Comparison of ENCODE assay signal across 18 cellular contexts in genomic region chr2:202717598-202718310, GRCh38.
DNase-seq lines count a peak whose midpoint lies in the region; ATAC-seq and TF ChIP-seq lines count a peak whose summit lies in the region.
"Had no signal": no experiment of that assay in that cellular context is flagged by ENCODE, and none has a peak within 500 bp of the region (broad histone marks: within the 10 kb centered on the region; RNA-seq: fewer than 3 reads in every experiment).

No MANE protein-coding gene starts in this region.

- POLR2A ChIA-PET in CD8-positive, alpha-beta memory T cell (lab: Charles Lee), result no interaction called here
- POLR2A ChIA-PET in naive thymus-derived CD4-positive, alpha-beta T cell (lab: Charles Lee), result interaction anchor here (0.6 to 2.2 kb wide), 3 partner anchors 17 to 83 kb away, joined by 3 to 8 read pairs (median 4); partner anchors contain the start of gene FAM117B

- H3K9me3 Mint-ChIP-seq in CD8-positive, alpha-beta memory T cell, result peaks cover 18 to 30% (median 26%) of the 10 kb centered on the region in 5 donors
- peaks cover 6 to 43% (median 21%) of the 10 kb centered on the region in 11 donors for H3K9me3 Mint-ChIP-seq in naive thymus-derived CD4-positive, alpha-beta T cell

- no TSS peak for BruUV-seq in mammary epithelial cell (replicated peaks; lab: Mats Ljungman, UMichigan)

- H3K27ac Mint-ChIP-seq in CD8-positive, alpha-beta memory T cell, result peak overlapping the region in 2 of 8 donors; percentile 14 to 75
- H3K27ac Mint-ChIP-seq in naive thymus-derived CD4-positive, alpha-beta T cell, result peak overlapping the region in 6 of 9 donors; percentile 2 to 72 (median 55)

- H3K9ac ChIP-seq in mammary epithelial cell (ENCODE audit: insufficient read depth, low read length), result no peak overlapping the region

- H3K4me1 Mint-ChIP-seq in CD8-positive, alpha-beta memory T cell, result peaks cover 34 to 56% (median 36%) of the 10 kb centered on the region in 3 donors
- H3K4me1 Mint-ChIP-seq in naive thymus-derived CD4-positive, alpha-beta T cell, result peaks cover 0 to 73% (median 60%) of the 10 kb centered on the region in 7 donors

- H4K20me1 ChIP-seq in mammary epithelial cell (ENCODE audit: insufficient read depth, low read length), result no peaks in the 10 kb centered on the region

- TF ChIP-seq CTCF in mammary epithelial cell (conservative IDR thresholded peaks at IDR 0.05 in 1 of 2, IDR thresholded peaks at IDR 0.05 in 1 of 2; ENCODE audit: extremely low read depth in 1 of 2, insufficient read depth in 1 of 2, low read depth in 1 of 2, low read length in 2 of 2) (peak in 1 of 2 donors; percentile 12), GM13977 (IDR thresholded peaks at IDR 0.05; ENCODE audit: extremely low read depth, insufficient read depth, missing control alignments) (no peak)

- ATAC-seq in naive thymus-derived CD4-positive, alpha-beta T cell, result peak; percentile 18
- ATAC-seq: gastrocnemius medialis, K562 had no signal

- no peaks in the 10 kb centered on the region for H3K9me3 ChIP-seq in CD8-positive, alpha-beta memory T cell (ENCODE audit: low read length)
- H3K9me3 ChIP-seq in mammary epithelial cell (replicated peaks; ENCODE audit: insufficient read depth, low read length) (peaks cover 3% of the 10 kb centered on the region), MG63 (peaks cover 10% of the 10 kb centered on the region)
- peaks cover 0 to 4% (median 0%) of the 10 kb centered on the region in 3 experiments for H3K9me3 ChIP-seq in naive thymus-derived CD4-positive, alpha-beta T cell (ENCODE audit: control insufficient read depth in 2 of 3, low read length in 3 of 3)

- intact Hi-C loops in mammary epithelial cell (cut with micrococcal nuclease), result loop anchor here (1.0 kb wide), 1 partner anchor 129 kb away; no protein-coding TSS in a partner anchor
- intact Hi-C loops in naive thymus-derived CD4-positive, alpha-beta T cell (cut with micrococcal nuclease), result loop anchor here in 1 of 2 donors (2.0 to 5.0 kb wide), 2 partner anchors 13 to 35 kb away; no protein-coding TSS in a partner anchor

- peaks cover 11% of the 10 kb centered on the region for H3K4me1 ChIP-seq in CD8-positive, alpha-beta memory T cell (ENCODE audit: insufficient read depth, low read length)
- peaks cover 23% of the 10 kb centered on the region for H3K4me1 ChIP-seq in mammary epithelial cell (ENCODE audit: insufficient read depth, low read length)
- peaks cover 0 to 9% of the 10 kb centered on the region in 2 donors for H3K4me1 ChIP-seq in naive thymus-derived CD4-positive, alpha-beta T cell (ENCODE audit: control insufficient read depth in 2 of 2, insufficient read depth in 2 of 2, low read length in 2 of 2)
- H3K4me1 ChIP-seq: gastrocnemius medialis, HAP-1, upper lobe of left lung had no signal

- CTCF ChIA-PET in CD8-positive, alpha-beta memory T cell (lab: Charles Lee), result no interaction called here
- CTCF ChIA-PET in mammary epithelial cell (lab: Charles Lee; ENCODE audit: low non-redundant PET), result interaction anchor here (0.7 kb wide), 1 partner anchor 86 kb away, joined by 3 read pairs; no protein-coding TSS in a partner anchor
- CTCF ChIA-PET in naive thymus-derived CD4-positive, alpha-beta T cell (lab: Charles Lee), result interaction anchor here (0.6 to 3.3 kb wide), 2 partner anchors 48 to 129 kb away, joined by 5 to 8 read pairs; no protein-coding TSS in a partner anchor

- no peak overlapping the region for H3K27ac ChIP-seq in CD8-positive, alpha-beta memory T cell (ENCODE audit: low read depth, low read length)
- no peak overlapping the region for H3K27ac ChIP-seq in mammary epithelial cell (ENCODE audit: insufficient read depth, low read depth, low read length)
- no peak overlapping the region for H3K27ac ChIP-seq in naive thymus-derived CD4-positive, alpha-beta T cell (ENCODE audit: low read depth, low read length)
- H3K27ac ChIP-seq: gastrocnemius medialis, sigmoid colon, upper lobe of left lung had no signal

- in situ Hi-C loops in mammary epithelial cell (cut with MboI; ENCODE audit: low sequenced_read_pairs in 2 of 2) (no loop called here), GM13977 (cut with MboI; ENCODE audit: low pct_unique_long_range_greater_than_20kb, low sequenced_read_pairs, unreplicated experiment) (no loop called here)

- H3K36me3 Mint-ChIP-seq in CD8-positive, alpha-beta memory T cell, result peaks cover 3 to 23% (median 15%) of the 10 kb centered on the region in 3 donors
- H3K36me3 Mint-ChIP-seq in naive thymus-derived CD4-positive, alpha-beta T cell, result peaks cover 18 to 34% (median 27%) of the 10 kb centered on the region in 5 donors

- no peaks in the 10 kb centered on the region for H3K27me3 ChIP-seq in CD8-positive, alpha-beta memory T cell (ENCODE audit: insufficient read depth, low read length, poor library complexity, severe bottlenecking)
- H3K27me3 ChIP-seq in mammary epithelial cell (ENCODE audit: insufficient read depth, low read length) (no peaks in the 10 kb centered on the region), MG63 (no peaks in the 10 kb centered on the region)
- H3K27me3 ChIP-seq in naive thymus-derived CD4-positive, alpha-beta T cell (ENCODE audit: control insufficient read depth in 2 of 2, insufficient read depth in 2 of 2, low read length in 2 of 2), result no peaks in the 10 kb centered on the region
- H3K27me3 ChIP-seq: gastrocnemius medialis, sigmoid colon, upper lobe of left lung had no signal

- H3K27me3 Mint-ChIP-seq in CD8-positive, alpha-beta memory T cell, result no peaks in the 10 kb centered on the region
- no peaks in the 10 kb centered on the region for H3K27me3 Mint-ChIP-seq in naive thymus-derived CD4-positive, alpha-beta T cell

- WGBS in mammary epithelial cell (ENCODE audit: low coverage, missing lambda C conversion rate), result 42% methylated on average over 3 of the region's 3 CpGs

- dilution Hi-C loops in mammary epithelial cell (cut with HindIII; ENCODE audit: low sequenced_read_pairs), result no loop called here

- no peak overlapping the region for H3K4me3 Mint-ChIP-seq in CD8-positive, alpha-beta memory T cell
- peak overlapping the region in 6 of 10 donors; percentile 1 to 50 (median 36) for H3K4me3 Mint-ChIP-seq in naive thymus-derived CD4-positive, alpha-beta T cell

- no peaks in the 10 kb centered on the region for H3K79me2 ChIP-seq in mammary epithelial cell (ENCODE audit: insufficient read depth, low read length)

- peak overlapping the region; percentile 29 for H3K4me3 ChIP-seq in CD8-positive, alpha-beta memory T cell (ENCODE audit: low read length)
- H3K4me3 ChIP-seq in mammary epithelial cell (replicated peaks in 1 of 3; ENCODE audit: insufficient read depth in 1 of 3, low read depth in 2 of 3, low read length in 3 of 3) (no peak overlapping the region), MG63 (no peak overlapping the region)
- H3K4me3 ChIP-seq in naive thymus-derived CD4-positive, alpha-beta T cell (ENCODE audit: low read length), result no peak overlapping the region
- H3K4me3 ChIP-seq: gastrocnemius medialis, HAP-1, K562, sigmoid colon, upper lobe of left lung had no signal

- peak overlapping the region; percentile 65 for H2AFZ ChIP-seq in mammary epithelial cell (ENCODE audit: low read depth, low read length)

- DNase-seq in CD8-positive, alpha-beta memory T cell, result no peak
- DNase-seq in M059J (ENCODE audit: low read depth), result peak; percentile 73
- DNase-seq in mammary epithelial cell, result peak; percentile 68
- DNase-seq in naive thymus-derived CD4-positive, alpha-beta T cell, result no peak
- no peak for DNase-seq in GM13977 (ENCODE audit: low spot score)
- no peak for DNase-seq in COLO668 (lab: John Stamatoyannopoulos, UW; ENCODE audit: unreplicated experiment)
- no peak for DNase-seq in MG63
- DNase-seq: AML-193; caudate nucleus; DMS 273 treated with DMSO at 0.1 percent for 48 hours; gastrocnemius medialis; NCI-H1436 treated with DMSO at 0.1 percent for 48 hours; NCI-H446 treated with DMSO at 0.1 percent for 48 hours; sigmoid colon; stimulated activated CD4-positive, alpha-beta T cell treated with anti-CD3 and anti-CD28 coated beads, Interleukin-4, amount 100 ng/mL, for 24 hours; upper lobe of left lung had no signal

- peak overlapping the region; percentile 22 for H3K4me2 ChIP-seq in mammary epithelial cell (ENCODE audit: insufficient read depth, low read depth, low read length)

- H3K36me3 ChIP-seq in CD8-positive, alpha-beta memory T cell (ENCODE audit: insufficient read depth, low read length), result no peaks in the 10 kb centered on the region
- H3K36me3 ChIP-seq in mammary epithelial cell (ENCODE audit: insufficient read depth, low read length), result no peaks in the 10 kb centered on the region
- no peaks in the 10 kb centered on the region for H3K36me3 ChIP-seq in naive thymus-derived CD4-positive, alpha-beta T cell (ENCODE audit: control insufficient read depth in 2 of 3, insufficient read depth in 3 of 3, low read length in 3 of 3)
- no peaks in the 10 kb centered on the region for H3K36me3 ChIP-seq in MG63
- H3K36me3 ChIP-seq: gastrocnemius medialis, HAP-1, sigmoid colon, upper lobe of left lung had no signal

Comparison
In these comparisons a context has a peak if more than half of its experiments do, and no peak if none do; other contexts are left out.
1. DNase-seq: peak in M059J (single experiment) and mammary epithelial cell (single experiment); none in CD8-positive, alpha-beta memory T cell (0 of 5), naive thymus-derived CD4-positive, alpha-beta T cell (0 of 9), GM13977 (single experiment), COLO668 (single experiment) and MG63 (single experiment).
2. H3K4me3 Mint-ChIP-seq: peak in naive thymus-derived CD4-positive, alpha-beta T cell (6 of 10); none in CD8-positive, alpha-beta memory T cell (0 of 7).